Comparison of ENCODE assay signal across 8 cellular contexts in genomic region chr6:151826517-151827142, GRCh38. TPM values are rescaled to one million over a fixed set of nuclear protein-coding genes. Genes with fewer than 3 reads are reported as not detected.
"Had no signal": no experiment of that assay in that cellular context is flagged by ENCODE, and none has a peak within 500 bp of the region (broad histone marks: within the 10 kb centered on the region; RNA-seq: fewer than 3 reads in every experiment).

No MANE protein-coding gene starts in this region.

- DNase-seq: GM23248, GOT3, H7, HFFc6, IMR-90 had no signal

- H3K27ac Mint-ChIP-seq: HFFc6 had no signal

- H3K27ac ChIP-seq: GM23248, HL-60 had no signal

- ATAC-seq: HCT116 had no signal

- H3K4me3 Mint-ChIP-seq: HFFc6 had no signal

RNA-seq across cellular contexts. Expression of gene ESR1, which starts 19.1 kb away (rescaled TPM):
- total RNA-seq: GM23248, H4, IMR-90 had no signal
- polyA plus RNA-seq: IMR-90 had no signal
